In the genomic region with DNA sequence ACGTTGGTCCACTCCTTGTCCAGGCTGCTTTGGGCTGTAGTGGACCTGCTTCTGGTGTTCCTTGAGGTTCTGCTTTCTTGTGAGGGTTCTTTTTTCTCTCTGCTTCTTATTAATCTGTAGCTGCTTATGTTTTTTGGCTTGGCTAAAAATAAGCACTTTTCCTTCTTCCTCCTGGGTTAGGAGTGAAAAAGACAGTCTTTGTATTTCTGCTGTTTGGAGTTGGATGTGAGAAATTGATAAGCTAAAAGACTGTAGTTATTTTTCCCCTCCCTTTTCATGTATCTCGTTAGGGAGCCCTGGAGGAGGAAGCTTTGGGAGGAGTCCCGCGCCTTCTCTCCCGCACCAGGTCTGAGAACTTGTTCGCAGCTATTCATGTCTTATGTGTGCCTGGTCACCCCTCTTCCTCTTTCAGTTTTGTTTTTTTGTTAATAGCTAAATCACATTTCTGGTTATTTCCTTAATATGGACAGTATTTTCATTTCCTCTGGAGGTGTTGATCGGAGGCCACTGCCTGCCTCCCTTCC, we compare ENCODE assay signal across 9 cellular contexts.
DNase-seq lines count a peak whose midpoint lies in the region; ATAC-seq and TF ChIP-seq lines count a peak whose summit lies in the region.
"Had no signal": no experiment of that assay in that cellular context is flagged by ENCODE, and none has a peak within 500 bp of the region (broad histone marks: within the 10 kb centered on the region; RNA-seq: fewer than 3 reads in every experiment).

No MANE protein-coding gene starts in this region.

- H3K9me2 ChIP-seq in DOHH2 (replicated peaks; ENCODE audit: control insufficient read depth, low read length): no peaks in the 10 kb centered on the region

- H4K8ac ChIP-seq in H9 (replicated peaks; ENCODE audit: insufficient read length, low read depth, low read length): no peak overlapping the region

- H3K79me2 ChIP-seq in DOHH2 (ENCODE audit: control insufficient read depth, low read length) (peaks cover 92% of the 10 kb centered on the region), H9 (ENCODE audit: insufficient read depth, low read length) (peaks cover 3% of the 10 kb centered on the region; the same call in 1 of the 2 replicates)

- no peak overlapping the region for H2AK5ac ChIP-seq in H9 (ENCODE audit: insufficient read length, low read length)

- no peak overlapping the region for H2AFZ ChIP-seq in H9 (ENCODE audit: low read length)

- H3K4me3 Mint-ChIP-seq in H9 (no peak overlapping the region), T-helper 17 cell (peak overlapping the region; percentile 39)
- peak overlapping the region in 2 of 10 donors; percentile 42 for H3K4me3 Mint-ChIP-seq in naive thymus-derived CD4-positive, alpha-beta T cell

- H3K18ac ChIP-seq in H9 (ENCODE audit: insufficient read length, low read depth, low read length): no peak overlapping the region

- no peak overlapping the region for H4K5ac ChIP-seq in H9 (ENCODE audit: insufficient read length, low read depth, low read length)

- no peaks in the 10 kb centered on the region; a peak in 1 of 5 replicates for H3K9me3 Mint-ChIP-seq in H9
- no peaks in the 10 kb centered on the region for H3K9me3 Mint-ChIP-seq in naive thymus-derived CD4-positive, alpha-beta T cell

- no peak overlapping the region for H4K91ac ChIP-seq in H9 (ENCODE audit: insufficient read length, low read depth, low read length)

- H3K27ac ChIP-seq in DOHH2 (ENCODE audit: low read depth, low read length) (peak overlapping the region; percentile 91), H9 (ENCODE audit: insufficient read length, low read depth, low read length) (no peak overlapping the region)
- H3K27ac ChIP-seq in naive thymus-derived CD4-positive, alpha-beta T cell (ENCODE audit: low read depth, low read length): no peak overlapping the region
- H3K27ac ChIP-seq: WERI-Rb-1 had no signal

- POLR2A ChIA-PET in naive thymus-derived CD4-positive, alpha-beta T cell (lab: Charles Lee): no interaction called here

- no peak overlapping the region for H2BK5ac ChIP-seq in H9 (ENCODE audit: insufficient read length, low read length)

- no peaks in the 10 kb centered on the region for H3K9me3 ChIP-seq in DOHH2 (ENCODE audit: control insufficient read depth, insufficient read depth, low read length)
- H3K9me3 ChIP-seq in H9 (ENCODE audit: control insufficient read depth, low read depth, low read length): no peaks in the 10 kb centered on the region
- H3K9me3 ChIP-seq in T-helper 17 cell (ENCODE audit: control insufficient read depth, low read length, poor library complexity, severe bottlenecking): no peaks in the 10 kb centered on the region
- H3K9me3 ChIP-seq in naive thymus-derived CD4-positive, alpha-beta T cell (ENCODE audit: control insufficient read depth in 2 of 3, low read length in 3 of 3): no peaks in the 10 kb centered on the region

- H3K27me3 Mint-ChIP-seq in H9 (ENCODE audit: low read depth) (no peaks in the 10 kb centered on the region), T-helper 17 cell (no peaks in the 10 kb centered on the region)
- H3K27me3 Mint-ChIP-seq in naive thymus-derived CD4-positive, alpha-beta T cell: no peaks in the 10 kb centered on the region

- H3K4me1 Mint-ChIP-seq in H9: peaks cover 67 to 78% of the 10 kb centered on the region in 2 experiments
- H3K4me1 Mint-ChIP-seq in T-helper 17 cell: peaks cover 27% of the 10 kb centered on the region
- peaks cover 56 to 76% (median 62%) of the 10 kb centered on the region in 7 donors for H3K4me1 Mint-ChIP-seq in naive thymus-derived CD4-positive, alpha-beta T cell

- H3K4ac ChIP-seq in H9 (ENCODE audit: low read depth, low read length): no peak overlapping the region

- H3K36me3 Mint-ChIP-seq in H9 (ENCODE audit: insufficient read depth in 1 of 3, low read depth in 3 of 3) (peaks cover 0 to 1% (median 0%) of the 10 kb centered on the region in 3 experiments; a peak in 1 of 7 replicates), T-helper 17 cell (ENCODE audit: low read depth) (no peaks in the 10 kb centered on the region)
- H3K36me3 Mint-ChIP-seq in naive thymus-derived CD4-positive, alpha-beta T cell: no peaks in the 10 kb centered on the region

- no peak overlapping the region for H3K23ac ChIP-seq in H9 (ENCODE audit: insufficient read length, low read depth, low read length)

- no peak overlapping the region for H2BK20ac ChIP-seq in H9 (ENCODE audit: low read depth, low read length, poor library complexity, severe bottlenecking)

- no peak overlapping the region for H3K56ac ChIP-seq in H9 (ENCODE audit: insufficient read length, low read depth, low read length)

- H3T11ph ChIP-seq in H9 (ENCODE audit: low read length): no peak overlapping the region

- H3K27ac Mint-ChIP-seq in H9 (peak overlapping the region; percentile 5 to 92 (median 84); a peak in 6 of 7 replicates), T-helper 17 cell (peak overlapping the region; percentile 93)
- peak overlapping the region in 4 of 9 donors; percentile 11 to 77 (median 52) for H3K27ac Mint-ChIP-seq in naive thymus-derived CD4-positive, alpha-beta T cell

- no peak overlapping the region for H3K14ac ChIP-seq in H9 (ENCODE audit: insufficient read depth, low read length)

- no peak overlapping the region for H2BK15ac ChIP-seq in H9 (ENCODE audit: low read depth, low read length)

- WGBS in H9 (ENCODE audit: extremely low coverage, insufficient read length, low lambda C conversion rate): no CpG with 5 or more reads among the region's 7 CpGs

- H3K4me1 ChIP-seq in DOHH2 (ENCODE audit: control insufficient read depth, low read length) (peaks cover 81% of the 10 kb centered on the region), H9 (ENCODE audit: insufficient read depth, low read length) (peaks cover 2% of the 10 kb centered on the region; the same call in 1 of the 2 replicates)
- peaks cover 0 to 14% of the 10 kb centered on the region in 2 donors for H3K4me1 ChIP-seq in naive thymus-derived CD4-positive, alpha-beta T cell (ENCODE audit: control insufficient read depth in 2 of 2, insufficient read depth in 2 of 2, low read length in 2 of 2)

- H3K27me3 ChIP-seq in DOHH2 (ENCODE audit: control insufficient read depth, low read length) (no peaks in the 10 kb centered on the region), H9 (ENCODE audit: insufficient read depth, low read length) (no peaks in the 10 kb centered on the region)
- H3K27me3 ChIP-seq in naive thymus-derived CD4-positive, alpha-beta T cell (ENCODE audit: control insufficient read depth in 2 of 2, insufficient read depth in 2 of 2, low read length in 2 of 2): no peaks in the 10 kb centered on the region

- no peaks in the 10 kb centered on the region for H3K23me2 ChIP-seq in H9 (ENCODE audit: insufficient read length, low read depth, low read length, poor library complexity, severe bottlenecking)

- TF ChIP-seq CTCF in DOHH2 (IDR thresholded peaks at IDR 0.05; ENCODE audit: low read depth, low read length, poor library complexity, severe bottlenecking) (no peak), H9 (conservative IDR thresholded peaks at IDR 0.05) (no peak)

- no peak overlapping the region for H3K9ac ChIP-seq in H9 (ENCODE audit: extremely low read depth, insufficient read length, low read length)

- H3K4me2 ChIP-seq in DOHH2 (ENCODE audit: low read length) (peak overlapping the region; percentile 96), H9 (ENCODE audit: insufficient read depth, insufficient read length, low read length) (no peak overlapping the region)

- no peak overlapping the region for H2BK12ac ChIP-seq in H9 (ENCODE audit: insufficient read length, low read depth, low read length)

- intact Hi-C loops in naive thymus-derived CD4-positive, alpha-beta T cell (cut with micrococcal nuclease): no loop called here

- H3K4me3 ChIP-seq in DOHH2 (ENCODE audit: low read length): peak overlapping the region; percentile 71
- no peak overlapping the region for H3K4me3 ChIP-seq in naive thymus-derived CD4-positive, alpha-beta T cell (ENCODE audit: low read length)

- ATAC-seq in T-helper 17 cell: peak; percentile 39
- ATAC-seq in naive thymus-derived CD4-positive, alpha-beta T cell: peak; percentile 55
- no peak for ATAC-seq in GM19328 (IDR thresholded peaks at IDR 0.05; ENCODE audit: unreplicated experiment)

- H3K79me1 ChIP-seq in H9 (ENCODE audit: insufficient read depth, low read depth, low read length, poor library complexity, severe bottlenecking): no peaks in the 10 kb centered on the region

- no peak overlapping the region for H2BK120ac ChIP-seq in H9 (ENCODE audit: low read depth, low read length, poor library complexity, severe bottlenecking)

- peaks cover 11% of the 10 kb centered on the region for H3F3A ChIP-seq in DOHH2 (ENCODE audit: control insufficient read depth, insufficient read depth)

- no peaks in the 10 kb centered on the region for H4K20me1 ChIP-seq in DOHH2 (ENCODE audit: control insufficient read depth, insufficient read depth, low read depth, low read length)
- H4K20me1 ChIP-seq in H9 (ENCODE audit: control insufficient read depth, insufficient read depth, insufficient read length): peaks cover 3% of the 10 kb centered on the region

- no peak for DNase-seq in H9
- no peak for DNase-seq in T-helper 17 cell
- DNase-seq in naive thymus-derived CD4-positive, alpha-beta T cell: no peak
- DNase-seq in stimulated activated CD4-positive, alpha-beta T cell treated with anti-CD3 and anti-CD28 coated beads, Interleukin-1b, Interleukin-23, amount 100 ng/mL, for 48 hours: no peak
- no peak for DNase-seq in medulla oblongata (ENCODE audit: extremely low spot score)
- DNase-seq in NCI-H774 (lab: John Stamatoyannopoulos, UW): no peak
- DNase-seq: WERI-Rb-1 had no signal

- H3K36me3 ChIP-seq in DOHH2 (ENCODE audit: control insufficient read depth, low read length): peaks cover 2% of the 10 kb centered on the region; the same call in 1 of the 2 replicates
- H3K36me3 ChIP-seq in naive thymus-derived CD4-positive, alpha-beta T cell (ENCODE audit: control insufficient read depth in 2 of 3, insufficient read depth in 3 of 3, low read length in 3 of 3): no peaks in the 10 kb centered on the region
- H3K36me3 ChIP-seq: WERI-Rb-1 had no signal

- CTCF ChIA-PET in naive thymus-derived CD4-positive, alpha-beta T cell (lab: Charles Lee): no interaction called here
